Comparison of ENCODE assay signal across 15 cellular contexts in the genomic region with DNA sequence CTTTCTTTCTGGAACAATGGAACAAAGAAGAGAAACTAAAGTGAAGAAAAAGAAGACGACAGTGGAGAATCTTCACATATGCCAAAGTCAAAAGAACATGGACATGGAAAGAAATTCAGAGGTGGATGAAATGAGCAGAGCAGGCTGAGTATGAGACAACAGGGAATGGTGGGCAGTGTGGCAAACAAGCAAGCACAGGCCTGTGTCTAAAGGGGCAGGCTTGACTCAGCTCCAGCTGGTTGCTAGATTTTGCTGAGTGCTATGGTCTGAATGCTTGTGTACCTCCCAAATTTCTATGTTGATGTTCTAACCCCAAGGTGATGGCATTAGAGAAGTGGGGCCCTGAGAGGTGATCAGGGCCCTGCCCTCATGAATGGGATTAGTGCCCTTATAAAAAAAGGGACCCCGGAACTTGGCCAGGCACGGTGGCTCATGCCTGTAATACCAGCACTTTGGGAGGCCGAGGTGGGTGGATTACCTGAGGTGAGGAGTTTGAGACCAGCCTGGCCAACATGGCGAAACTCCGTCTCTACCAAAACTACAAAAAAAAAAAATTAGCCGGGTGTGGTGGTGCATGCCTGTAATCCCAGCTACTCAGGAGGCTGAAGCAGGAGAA. TPM values are rescaled to one million over a fixed set of nuclear protein-coding genes. Genes with fewer than 3 reads are reported as not detected.
DNase-seq lines count a peak whose midpoint lies in the region; ATAC-seq and TF ChIP-seq lines count a peak whose summit lies in the region.
"Had no signal": no experiment of that assay in that cellular context is flagged by ENCODE, and none has a peak within 500 bp of the region (broad histone marks: within the 10 kb centered on the region; RNA-seq: fewer than 3 reads in every experiment).

No MANE protein-coding gene starts in this region.

- H3K23ac ChIP-seq in H9 (ENCODE audit: insufficient read length, low read depth, low read length), result no peak overlapping the region

- H2BK20ac ChIP-seq in H9 (ENCODE audit: low read depth, low read length, poor library complexity, severe bottlenecking), result no peak overlapping the region

- no peak overlapping the region for H2BK5ac ChIP-seq in H9 (ENCODE audit: insufficient read length, low read length)

- TF ChIP-seq CTCF in CD8-positive, alpha-beta T cell (IDR thresholded peaks at IDR 0.05), result no peak
- TF ChIP-seq CTCF in H9 (conservative IDR thresholded peaks at IDR 0.05) (no peak), brain (conservative IDR thresholded peaks at IDR 0.05) (no peak), GM10248 (IDR thresholded peaks at IDR 0.05; ENCODE audit: control extremely low read depth, extremely low read depth, low read depth, missing control alignments) (no peak)

- H3K27me3 Mint-ChIP-seq in CD8-positive, alpha-beta T cell (ENCODE audit: low read depth), result no peaks in the 10 kb centered on the region
- H3K27me3 Mint-ChIP-seq in H9 (ENCODE audit: low read depth) (no peaks in the 10 kb centered on the region; the same call in 1 of the 2 replicates), brain (no peaks in the 10 kb centered on the region)
- no peaks in the 10 kb centered on the region for H3K27me3 Mint-ChIP-seq in naive thymus-derived CD8-positive, alpha-beta T cell

- no peak overlapping the region for H4K91ac ChIP-seq in H9 (ENCODE audit: insufficient read length, low read depth, low read length)

- intact Hi-C loops in CD8-positive, alpha-beta T cell (cut with DNase I, micrococcal nuclease), result no loop called here

- H3K9ac ChIP-seq in H9 (ENCODE audit: extremely low read depth, insufficient read length, low read length) (no peak overlapping the region), GM23248 (no peak overlapping the region)

- peaks cover 19% of the 10 kb centered on the region for H3K36me3 ChIP-seq in CD8-positive, alpha-beta T cell (ENCODE audit: insufficient read depth, low read length)
- peaks cover 23% of the 10 kb centered on the region; the same call in 1 of the 2 replicates for H3K36me3 ChIP-seq in GM23248 (ENCODE audit: low read depth)

- H3K27me3 ChIP-seq in CD8-positive, alpha-beta T cell (ENCODE audit: insufficient read depth, low read length), result no peaks in the 10 kb centered on the region
- H3K27me3 ChIP-seq in H9 (ENCODE audit: insufficient read depth, low read length) (no peaks in the 10 kb centered on the region), GM23248 (replicated peaks; ENCODE audit: insufficient read depth) (no peaks in the 10 kb centered on the region)
- H3K27me3 ChIP-seq: ascending aorta, BE2C, SJSA1, suprapubic skin had no signal

- H3K4me3 ChIP-seq in CD8-positive, alpha-beta T cell (ENCODE audit: low read depth, low read length), result no peak overlapping the region
- no peak overlapping the region for H3K4me3 ChIP-seq in GM23248
- H3K4me3 ChIP-seq: ascending aorta, SJSA1, suprapubic skin had no signal

- H2AFZ ChIP-seq in H9 (ENCODE audit: low read length), result no peak overlapping the region
- H2AFZ ChIP-seq in GM23248, result no peak overlapping the region

- H3K4me2 ChIP-seq in H9 (ENCODE audit: insufficient read depth, insufficient read length, low read length), result no peak overlapping the region
- no peak overlapping the region for H3K4me2 ChIP-seq in GM23248 (ENCODE audit: unreplicated experiment)

- no peak overlapping the region for H2BK120ac ChIP-seq in H9 (ENCODE audit: low read depth, low read length, poor library complexity, severe bottlenecking)

- H3K56ac ChIP-seq in H9 (ENCODE audit: insufficient read length, low read depth, low read length), result no peak overlapping the region

- peaks cover 28% of the 10 kb centered on the region for H3K4me1 Mint-ChIP-seq in CD8-positive, alpha-beta T cell (ENCODE audit: low read depth)
- peaks cover 43 to 48% of the 10 kb centered on the region in 2 experiments for H3K4me1 Mint-ChIP-seq in H9
- H3K4me1 Mint-ChIP-seq in brain, result peaks cover 29% of the 10 kb centered on the region
- H3K4me1 Mint-ChIP-seq in naive thymus-derived CD8-positive, alpha-beta T cell, result peaks cover 15 to 47% (median 31%) of the 10 kb centered on the region in 4 donors

- H4K8ac ChIP-seq in H9 (replicated peaks; ENCODE audit: insufficient read length, low read depth, low read length), result no peak overlapping the region

- no peaks in the 10 kb centered on the region for H3K9me3 Mint-ChIP-seq in CD8-positive, alpha-beta T cell
- H3K9me3 Mint-ChIP-seq in H9, result no peaks in the 10 kb centered on the region
- no peaks in the 10 kb centered on the region for H3K9me3 Mint-ChIP-seq in brain
- H3K9me3 Mint-ChIP-seq in naive thymus-derived CD8-positive, alpha-beta T cell, result no peaks in the 10 kb centered on the region

- no peak overlapping the region for H4K5ac ChIP-seq in H9 (ENCODE audit: insufficient read length, low read depth, low read length)

- no peak for ATAC-seq in CD8-positive, alpha-beta T cell
- ATAC-seq in naive thymus-derived CD8-positive, alpha-beta T cell, result no peak
- ATAC-seq: esophagus mucosa had no signal

- WGBS in H9 (ENCODE audit: extremely low coverage, insufficient read length, low lambda C conversion rate), result no CpG with 5 or more reads among the region's 7 CpGs
- WGBS in GM23248 (ENCODE audit: low coverage in 1 of 2, low lambda C conversion rate in 2 of 2, missing lambda C conversion rate in 2 of 2), 2 experiments, result 90 to 91% methylated on average over 7 of the region's 7 CpGs

- H3K9me3 ChIP-seq in CD8-positive, alpha-beta T cell (ENCODE audit: low read length), result no peaks in the 10 kb centered on the region
- H3K9me3 ChIP-seq in H9 (ENCODE audit: control insufficient read depth, low read depth, low read length) (no peaks in the 10 kb centered on the region), GM23248 (ENCODE audit: low read depth) (no peaks in the 10 kb centered on the region)
- H3K9me3 ChIP-seq: ascending aorta, BE2C, SJSA1, suprapubic skin had no signal

- H2AK5ac ChIP-seq in H9 (ENCODE audit: insufficient read length, low read length), result no peak overlapping the region

- H3K9me2 ChIP-seq in GM23248 (ENCODE audit: insufficient read depth), result no peaks in the 10 kb centered on the region

- no peaks in the 10 kb centered on the region for H3K23me2 ChIP-seq in H9 (ENCODE audit: insufficient read length, low read depth, low read length, poor library complexity, severe bottlenecking)

- H4K20me1 ChIP-seq in H9 (ENCODE audit: control insufficient read depth, insufficient read depth, insufficient read length) (no peaks in the 10 kb centered on the region), GM23248 (ENCODE audit: insufficient read depth) (no peaks in the 10 kb centered on the region)

- CTCF ChIA-PET in CD8-positive, alpha-beta T cell (lab: Charles Lee), result interaction anchor here (0.9 to 9.5 kb wide), 3 partner anchors 34 to 77 kb away, joined by 3 to 58 read pairs (median 3); no protein-coding TSS in a partner anchor
- CTCF ChIA-PET in GM10248 (lab: Yijun Ruan, JAX), result interaction anchor here (0.7 to 1.6 kb wide), 2 partner anchors 34 to 77 kb away, joined by 3 to 4 read pairs; no protein-coding TSS in a partner anchor

- peaks cover 6% of the 10 kb centered on the region for H3K4me1 ChIP-seq in CD8-positive, alpha-beta T cell (ENCODE audit: insufficient read depth, low read length)
- peaks cover 4% of the 10 kb centered on the region; the same call in 1 of the 2 replicates for H3K4me1 ChIP-seq in H9 (ENCODE audit: insufficient read depth, low read length)
- H3K4me1 ChIP-seq in GM23248 (ENCODE audit: insufficient read depth), result no peaks in the 10 kb centered on the region
- H3K4me1 ChIP-seq: SJSA1 had no signal

- POLR2A ChIA-PET in CD8-positive, alpha-beta T cell (lab: Charles Lee), result interaction anchor here (0.6 kb wide), 1 partner anchor 259 kb away, joined by 3 read pairs; no protein-coding TSS in a partner anchor
- POLR2A ChIA-PET in naive thymus-derived CD8-positive, alpha-beta T cell (lab: Charles Lee), result interaction anchor here (0.7 kb wide), 2 partner anchors 13 to 274 kb away, joined by 3 read pairs; no protein-coding TSS in a partner anchor
- POLR2A ChIA-PET in GM10248 (lab: Yijun Ruan, JAX), result no interaction called here

- DNase-seq in CD8-positive, alpha-beta T cell, result no peak
- no peak for DNase-seq in H9
- DNase-seq in naive thymus-derived CD8-positive, alpha-beta T cell, result no peak
- no peak for DNase-seq in GM23248
- no peak for DNase-seq in NCI-H1092 treated with DMSO at 0.1 percent for 48 hours (lab: John Stamatoyannopoulos, UW)
- DNase-seq in GM10248 (ENCODE audit: extremely low spot score), result no peak
- DNase-seq: BE2C, DMS153, NCI-H2081, NCI-H524 had no signal

- peaks cover 74% of the 10 kb centered on the region for H3K36me3 Mint-ChIP-seq in CD8-positive, alpha-beta T cell
- H3K36me3 Mint-ChIP-seq in H9 (ENCODE audit: insufficient read depth in 1 of 3, low read depth in 3 of 3), result peaks cover 31 to 88% (median 56%) of the 10 kb centered on the region in 3 experiments; a peak in 6 of 7 replicates
- H3K36me3 Mint-ChIP-seq in brain, result peaks cover 73% of the 10 kb centered on the region
- peaks cover 0 to 86% (median 9%) of the 10 kb centered on the region in 3 donors for H3K36me3 Mint-ChIP-seq in naive thymus-derived CD8-positive, alpha-beta T cell

- H3K4me3 Mint-ChIP-seq in CD8-positive, alpha-beta T cell, result no peak overlapping the region
- H3K4me3 Mint-ChIP-seq in H9 (no peak overlapping the region), brain (no peak overlapping the region)
- no peak overlapping the region for H3K4me3 Mint-ChIP-seq in naive thymus-derived CD8-positive, alpha-beta T cell

- no peaks in the 10 kb centered on the region for H3F3A ChIP-seq in GM23248 (ENCODE audit: insufficient read depth)

- H3K27ac Mint-ChIP-seq in CD8-positive, alpha-beta T cell, result peak overlapping the region; percentile 62
- H3K27ac Mint-ChIP-seq in H9 (peak overlapping the region; percentile 8 to 93 (median 86); a peak in 5 of 7 replicates), brain (peak overlapping the region in 3 of 5 experiments; percentile 20 to 79 (median 54))
- peak overlapping the region in 7 of 10 donors; percentile 0 to 71 (median 25) for H3K27ac Mint-ChIP-seq in naive thymus-derived CD8-positive, alpha-beta T cell

- peaks cover 23% of the 10 kb centered on the region for H3K79me1 ChIP-seq in H9 (ENCODE audit: insufficient read depth, low read depth, low read length, poor library complexity, severe bottlenecking)

- H3K14ac ChIP-seq in H9 (ENCODE audit: insufficient read depth, low read length), result no peak overlapping the region

- no peak overlapping the region for H3K18ac ChIP-seq in H9 (ENCODE audit: insufficient read length, low read depth, low read length)

- no peak overlapping the region for H3K4ac ChIP-seq in H9 (ENCODE audit: low read depth, low read length)

- H3K79me2 ChIP-seq in H9 (ENCODE audit: insufficient read depth, low read length) (peaks cover 26% of the 10 kb centered on the region; the same call in 1 of the 2 replicates), GM23248 (ENCODE audit: insufficient read depth) (peaks cover 100% of the 10 kb centered on the region)

- in situ Hi-C loops in GM23248 (cut with MboI), result no loop called here

- no peak overlapping the region for H2BK15ac ChIP-seq in H9 (ENCODE audit: low read depth, low read length)

- no peak overlapping the region for H3K27ac ChIP-seq in CD8-positive, alpha-beta T cell (ENCODE audit: low read depth, low read length)
- H3K27ac ChIP-seq in H9 (ENCODE audit: insufficient read length, low read depth, low read length) (no peak overlapping the region), GM23248 (no peak overlapping the region)
- H3K27ac ChIP-seq: ascending aorta, SJSA1, suprapubic skin had no signal

- no peak overlapping the region for H3T11ph ChIP-seq in H9 (ENCODE audit: low read length)

- H2BK12ac ChIP-seq in H9 (ENCODE audit: insufficient read length, low read depth, low read length), result no peak overlapping the region

RNA-seq across cellular contexts. Expression of gene ZMYND8, which starts 49.6 kb away (rescaled TPM):
- total RNA-seq in CD8-positive, alpha-beta T cell, result 10 to 100 TPM; 23.2 to 27.0 TPM
- 158 and 162 TPM in 2 replicates for total RNA-seq in H9 (2021)
- polyA plus RNA-seq in brain (ENCODE audit: insufficient read depth, low read depth, low replicate concordance) (29.9 TPM), GM23248 (2016; fragmentation: Nextera tagmentation; extraction: Ambion mirVana) (12.1 and 12.4 TPM in 2 replicates)
- 10 to 100 TPM; 61.8 to 67.8 TPM for total RNA-seq in naive thymus-derived CD8-positive, alpha-beta T cell
- 10 to 100 TPM in 2 of 3 donors, 1 to 10 TPM in 1; 8.9 to 20.4 (median 13.5) TPM for polyA plus RNA-seq in naive thymus-derived CD8-positive, alpha-beta T cell
- total RNA-seq in GM23248 (2014; rRNA removed; shearing (Covaris generic)), result 10.2 and 14.3 TPM in 2 replicates

Comparison
In these comparisons a context has a peak if more than half of its experiments do, and no peak if none do; other contexts are left out.
1. H3K27ac Mint-ChIP-seq: peak in every context shown above with its lines; median percentile 86 in H9; 62 in CD8-positive, alpha-beta T cell; 54 in brain; 25 in naive thymus-derived CD8-positive, alpha-beta T cell.